30 cellular contexts compared by ENCODE assay signal in genomic region chr6:89197141-89197540, GRCh38. TPM values are rescaled to one million over a fixed set of nuclear protein-coding genes. Genes with fewer than 3 reads are reported as not detected.
"Had no signal": no experiment of that assay in that cellular context is flagged by ENCODE, and none has a peak within 500 bp of the region (broad histone marks: within the 10 kb centered on the region; RNA-seq: fewer than 3 reads in every experiment).

No MANE protein-coding gene starts in this region.

- FAIRE-seq: TTC549 had no signal

- H3K4me2 ChIP-seq: hepatocyte, neural progenitor cell had no signal

- H3K9ac ChIP-seq: neural progenitor cell had no signal

- H3K27ac ChIP-seq: adrenal gland, ascending aorta, brain microvascular endothelial cell, hepatocyte, left ventricle myocardium inferior, neural progenitor cell, sigmoid colon, testis, upper lobe of left lung had no signal

- H3K4me1 ChIP-seq: adrenal gland, ascending aorta, left ventricle myocardium inferior, neural progenitor cell, sigmoid colon, testis, upper lobe of left lung had no signal

- H3K4me3 ChIP-seq: adrenal gland, ascending aorta, hepatocyte, left ventricle myocardium inferior, neural progenitor cell, sigmoid colon, testis, upper lobe of left lung had no signal

- DNase-seq: activated CD4-positive, alpha-beta T cell treated with anti-CD3 and anti-CD28 coated beads for 1 hour; activated CD8-positive, alpha-beta memory T cell treated with anti-CD3 and anti-CD28 coated beads for 24 hours; activated CD8-positive, alpha-beta memory T cell treated with anti-CD3 and anti-CD28 coated beads, Interleukin-2, amount 50 U/mL, for 4 hours; activated naive CD4-positive, alpha-beta T cell; activated T-cell treated with anti-CD3 and anti-CD28 coated beads, Interleukin-2, amount 50 U/mL, for 24 hours; adrenal gland; brain microvascular endothelial cell; central memory CD4-positive, alpha-beta T cell; dermis blood vessel endothelial cell; effector CD8-positive, alpha-beta T cell; erythroblast; foreskin fibroblast; left ventricle myocardium inferior; naive thymus-derived CD8-positive, alpha-beta T cell; sigmoid colon; stimulated activated CD4-positive, alpha-beta T cell treated with anti-CD3 and anti-CD28 coated beads, Interleukin-2, amount 100 ng/mL, for 48 hours; stimulated activated naive CD4-positive, alpha-beta T cell; testis; upper lobe of left lung had no signal

- H2AFZ ChIP-seq: hepatocyte, neural progenitor cell had no signal

- H3K36me3 ChIP-seq: adrenal gland, ascending aorta, brain microvascular endothelial cell, left ventricle myocardium inferior, neural progenitor cell, sigmoid colon, upper lobe of left lung had no signal

- H3K27me3 ChIP-seq: adrenal gland, ascending aorta, brain microvascular endothelial cell, hepatocyte, neural progenitor cell, sigmoid colon, testis, upper lobe of left lung had no signal

- H3K9me3 ChIP-seq: testis had no signal

- ATAC-seq: naive thymus-derived CD8-positive, alpha-beta T cell had no signal

- H3K79me2 ChIP-seq: hepatocyte had no signal

RNA-seq across cellular contexts. Expression of gene GABRR1, which starts 20.0 kb away (rescaled TPM):
- total RNA-seq: activated T-helper 2 cell treated with anti-CD3 and anti-CD28 coated beads, Interferon-gamma antibody, Interleukin-2, Interleukin-4, amounts not matched to agents 10 μg/mL and 5 μg/mL and 100 μg/mL, durations not matched to agents 14 hours and 24 hours and 36 hours; adrenal gland; ascending aorta; dermis blood vessel endothelial cell; fibroblast of lung; glomerular endothelial cell; left ventricle myocardium inferior; lung microvascular endothelial cell; naive thymus-derived CD8-positive, alpha-beta T cell; omental fat pad; renal cortical epithelial cell; sigmoid colon; T-helper 2 cell treated with Interferon-gamma antibody and Interleukin-4, amounts not matched to agents 100 ng/mL and 5 ng/mL, for 36 hours; upper lobe of left lung had no signal
- polyA plus RNA-seq: adrenal gland; fibroblast of lung; naive thymus-derived CD8-positive, alpha-beta T cell had no signal
